Comparison of ENCODE assay signal across 17 cellular contexts in genomic region chr13:49958321-49958720, GRCh38. TPM values are rescaled to one million over a fixed set of nuclear protein-coding genes. Genes with fewer than 3 reads are reported as not detected.
A peak's percentile ranks its signal among the peaks of the same experiment; 100 is the strongest.
DNase-seq lines count a peak whose midpoint lies in the region; ATAC-seq and TF ChIP-seq lines count a peak whose summit lies in the region.
"Had no signal": no experiment of that assay in that cellular context is flagged by ENCODE, and none has a peak within 500 bp of the region (broad histone marks: within the 10 kb centered on the region; RNA-seq: fewer than 3 reads in every experiment).

No MANE protein-coding gene starts in this region.

- no peak overlapping the region for H2AK9ac ChIP-seq in IMR-90 (replicated peaks; ENCODE audit: low read depth, low read length, poor library complexity)

- no peak overlapping the region for H3K23ac ChIP-seq in IMR-90 (ENCODE audit: low read depth, low read length)

- peaks cover 1% of the 10 kb centered on the region; the same call in 1 of the 2 replicates for H3K36me3 ChIP-seq in IMR-90 (ENCODE audit: control insufficient read depth, insufficient read depth, low read length)
- no peaks in the 10 kb centered on the region for H3K36me3 ChIP-seq in esophagus muscularis mucosa
- H3K36me3 ChIP-seq: HAP-1 had no signal

- WGBS in IMR-90 (ENCODE audit: extremely low coverage in 2 of 2, insufficient read length in 1 of 2), 2 experiments: no CpG with 5 or more reads among the region's 3 CpGs
- 95% methylated on average over 3 of the region's 3 CpGs for WGBS in esophagus muscularis mucosa

- no peaks in the 10 kb centered on the region for H4K20me1 ChIP-seq in IMR-90 (ENCODE audit: insufficient read depth, low read length)
- H4K20me1 ChIP-seq: BLaER1 treated with 17β-estradiol and CSF1 and Interleukin-3, amounts not matched to agents 10 nM and 100 nM had no signal

- in situ Hi-C loops in IMR-90 (cut with MboI; ENCODE audit: low sequenced_read_pairs): no loop called here

- intact Hi-C loops in IMR-90 (cut with micrococcal nuclease) (no loop called here), esophagus muscularis mucosa (cut with DNase I) (no loop called here)

- H3K9ac ChIP-seq in IMR-90 (ENCODE audit: low read depth, low read length): no peak overlapping the region
- H3K9ac ChIP-seq: BLaER1 treated with 17β-estradiol and CSF1 and Interleukin-3, amounts not matched to agents 10 nM and 100 nM had no signal

- no peak overlapping the region for H2AFZ ChIP-seq in IMR-90 (replicated peaks; ENCODE audit: low read length, poor library complexity)

- peak; percentile 11 for DNase-seq in IMR-90
- DNase-seq in caudate nucleus (lab: John Stamatoyannopoulos, UW): peak in 3 of 61 donors; percentile 2 to 25 (median 4)
- DNase-seq in iris pigment epithelial cell (ENCODE audit: low read depth): peak; percentile 28
- DNase-seq in iPS-NIHi11 (ENCODE audit: low spot score): no peak
- DNase-seq in SKM-1 (lab: John Stamatoyannopoulos, UW; ENCODE audit: unreplicated experiment): no peak
- no peak for DNase-seq in esophagus muscularis mucosa (ENCODE audit: extremely low spot score)
- DNase-seq: DMS153, Kasumi-1, NCI-H1417, NCI-H1930, NCI-H2171 treated with DMSO at 0.1 percent for 48 hours, NCI-H774 had no signal

- TF ChIP-seq CTCF in IMR-90 (conservative IDR thresholded peaks at IDR 0.05; ENCODE audit: low read depth, low read length) (no peak), esophagus muscularis mucosa (IDR thresholded peaks at IDR 0.05) (no peak)

- no TSS peak for BruUV-seq in IMR-90 (replicated peaks; lab: Mats Ljungman, UMichigan)

- H2BK15ac ChIP-seq in IMR-90 (ENCODE audit: low read depth, low read length): no peak overlapping the region

- H3K27me3 ChIP-seq in IMR-90 (ENCODE audit: control insufficient read depth, insufficient read depth, low read length) (no peaks in the 10 kb centered on the region), esophagus muscularis mucosa (no peaks in the 10 kb centered on the region)
- H3K27me3 ChIP-seq: BLaER1 treated with 17β-estradiol and CSF1 and Interleukin-3, amounts not matched to agents 10 nM and 100 nM had no signal

- no peak overlapping the region for H3K56ac ChIP-seq in IMR-90 (ENCODE audit: extremely low read depth, insufficient read depth, low read length)

- no peak overlapping the region for H2BK5ac ChIP-seq in IMR-90 (ENCODE audit: low read depth, low read length, poor library complexity, severe bottlenecking)

- TF ChIP-seq EP300 in esophagus muscularis mucosa (IDR thresholded peaks at IDR 0.05): no peak

- H3K9me1 ChIP-seq in IMR-90 (ENCODE audit: insufficient read depth, low read length): peaks cover 4% of the 10 kb centered on the region; the same call in 1 of the 2 replicates

- peak; percentile 40; the same call in 1 of the 2 replicates for ATAC-seq in IMR-90 (ENCODE audit: low read depth)
- ATAC-seq: Panc1, Right ventricle myocardium inferior had no signal

- H4K5ac ChIP-seq in IMR-90 (ENCODE audit: low read depth, low read length): no peak overlapping the region

- H3K27ac ChIP-seq in IMR-90 (ENCODE audit: insufficient read depth, low read length) (no peak overlapping the region), caudate nucleus (ENCODE audit: low read depth, low read length) (peak overlapping the region; percentile 71), temporal lobe (ENCODE audit: low read depth, low read length) (peak overlapping the region; percentile 13), esophagus muscularis mucosa (replicated peaks in 1 of 4) (no peak overlapping the region)
- H3K27ac ChIP-seq: BLaER1 treated with 17β-estradiol and CSF1 and Interleukin-3, amounts not matched to agents 10 nM and 100 nM had no signal

- H3K4ac ChIP-seq in IMR-90 (ENCODE audit: low read depth, low read length): no peak overlapping the region

- H2BK20ac ChIP-seq in IMR-90 (ENCODE audit: low read depth, low read length): no peak overlapping the region

- H4K91ac ChIP-seq in IMR-90 (ENCODE audit: insufficient read depth, low read depth, low read length): no peak overlapping the region

- H3K18ac ChIP-seq in IMR-90 (ENCODE audit: low read depth, low read length): no peak overlapping the region

- no peak overlapping the region for H3K4me2 ChIP-seq in IMR-90 (ENCODE audit: low read depth, low read length)
- H3K4me2 ChIP-seq: BLaER1 treated with 17β-estradiol and CSF1 and Interleukin-3, amounts not matched to agents 10 nM and 100 nM had no signal

- POLR2A ChIA-PET in IMR-90 (lab: Charles Lee; ENCODE audit: unreplicated experiment): no interaction called here

- no peak for TF ChIP-seq RAD21 in IMR-90 (IDR thresholded peaks at IDR 0.05; ENCODE audit: low read length)

- TF ChIP-seq POLR2A in IMR-90 (IDR thresholded peaks at IDR 0.05; ENCODE audit: low read depth, low read length) (no peak), esophagus muscularis mucosa (IDR thresholded peaks at IDR 0.05; ENCODE audit: low read depth) (no peak)

- H3K79me1 ChIP-seq in IMR-90 (ENCODE audit: low read depth in 1 of 2, low read length in 2 of 2): no peaks in the 10 kb centered on the region

- no peak overlapping the region for H3K14ac ChIP-seq in IMR-90 (replicated peaks; ENCODE audit: low read depth, low read length)

- CTCF ChIA-PET in IMR-90 (lab: Yijun Ruan, JAX): interaction anchor here (1.1 kb wide), 1 partner anchor 16 kb away, joined by 3 read pairs; no protein-coding TSS in a partner anchor

- H3K4me3 ChIP-seq in IMR-90 (ENCODE audit: insufficient read depth, low read depth, low read length): no peak overlapping the region
- no peak overlapping the region for H3K4me3 ChIP-seq in esophagus muscularis mucosa
- H3K4me3 ChIP-seq: BLaER1 treated with 17β-estradiol and CSF1 and Interleukin-3, amounts not matched to agents 10 nM and 100 nM; HAP-1 had no signal

- H4K8ac ChIP-seq in IMR-90 (ENCODE audit: low read depth in 2 of 2, low read length in 2 of 2): no peak overlapping the region

- H2AK5ac ChIP-seq in IMR-90 (ENCODE audit: low read depth, low read length): no peak overlapping the region

- H3K4me1 ChIP-seq in IMR-90 (ENCODE audit: control insufficient read depth, insufficient read depth, low read length) (peaks cover 6% of the 10 kb centered on the region; the same call in 1 of the 2 replicates), esophagus muscularis mucosa (no peaks in the 10 kb centered on the region)
- H3K4me1 ChIP-seq: HAP-1 had no signal

- dilution Hi-C loops in IMR-90 (cut with HindIII; ENCODE audit: low sequenced_read_pairs, unreplicated experiment): no loop called here

- H3K9me3 ChIP-seq in IMR-90 (ENCODE audit: control insufficient read depth, insufficient read depth, low read length) (peaks cover 2% of the 10 kb centered on the region; the same call in 1 of the 2 replicates), esophagus muscularis mucosa (peaks cover 0 to 14% (median 5%) of the 10 kb centered on the region in 4 donors)

- H2BK120ac ChIP-seq in IMR-90 (ENCODE audit: low read depth, low read length): no peak overlapping the region

TF ChIP-seq in IMR-90, 13 proteins besides CTCF, POLR2A, EP300 and RAD21:
- no peak for TF ChIP-seq RCOR1 (IDR thresholded peaks at IDR 0.05; ENCODE audit: insufficient replicate concordance, low read length)

RNA-seq across cellular contexts. Expression of gene SPRYD7, which starts 22.2 kb away (rescaled TPM):
- total RNA-seq in IMR-90 (2012; rRNA removed): 5.6 and 9.7 TPM in 2 replicates
- 6.3 and 20.2 TPM in 2 replicates for polyA plus RNA-seq in IMR-90 (2012; rRNA removed)
- 3.1 and 3.9 TPM in 2 replicates for polyA plus RNA-seq in IMR-90 (2012; cell fraction: cytosol; rRNA removed)
- 1.2 and 3.3 TPM in 2 replicates for polyA plus RNA-seq in IMR-90 (2012; cell fraction: nucleus; rRNA removed; ENCODE audit: low replicate concordance)
- total RNA-seq in temporal lobe: 10.3 TPM
- total RNA-seq in esophagus muscularis mucosa: 10 to 100 TPM; 10.9 to 18.8 (median 15.0) TPM

RNA-seq across cellular contexts. Expression of gene TRIM13, which starts 38.5 kb away (rescaled TPM):
- total RNA-seq in IMR-90 (2012; rRNA removed): 20.1 and 22.5 TPM in 2 replicates
- 10.2 and 12.0 TPM in 2 replicates for polyA plus RNA-seq in IMR-90 (2012; rRNA removed)
- 2.5 and 3.8 TPM in 2 replicates for polyA plus RNA-seq in IMR-90 (2012; cell fraction: cytosol; rRNA removed)
- polyA plus RNA-seq in IMR-90 (2012; cell fraction: nucleus; rRNA removed; ENCODE audit: low replicate concordance): 3.0 and 24.1 TPM in 2 replicates
- total RNA-seq in temporal lobe: 84.1 TPM
- total RNA-seq in esophagus muscularis mucosa: 10 to 100 TPM; 21.4 to 38.6 (median 34.8) TPM

RNA-seq across cellular contexts. Expression of gene KCNRG, which starts 56.9 kb away (rescaled TPM):
- total RNA-seq in IMR-90 (2012; rRNA removed) (2.7 and 5.0 TPM in 2 replicates), temporal lobe (11.8 TPM), esophagus muscularis mucosa (1 to 10 TPM; 2.7 to 5.4 (median 2.9) TPM)
- polyA plus RNA-seq in IMR-90 (2012; rRNA removed): 0.51 and 0.66 TPM in 2 replicates
- 0.12 and 0.13 TPM in 2 replicates for polyA plus RNA-seq in IMR-90 (2012; cell fraction: cytosol; rRNA removed)
- 0.16 and 1.4 TPM in 2 replicates for polyA plus RNA-seq in IMR-90 (2012; cell fraction: nucleus; rRNA removed; ENCODE audit: low replicate concordance)

Comparison
In these comparisons a context has a peak if more than half of its experiments do, and no peak if none do; other contexts are left out.
1. DNase-seq: peak in IMR-90 (single experiment) and iris pigment epithelial cell (single experiment); none in iPS-NIHi11 (single experiment), SKM-1 (single experiment) and esophagus muscularis mucosa (single experiment).
2. H3K27ac ChIP-seq: peak in caudate nucleus (single experiment) and temporal lobe (single experiment); none in IMR-90 (single experiment) and esophagus muscularis mucosa (0 of 4).